8 cellular contexts compared by ENCODE assay signal in the genomic region with DNA sequence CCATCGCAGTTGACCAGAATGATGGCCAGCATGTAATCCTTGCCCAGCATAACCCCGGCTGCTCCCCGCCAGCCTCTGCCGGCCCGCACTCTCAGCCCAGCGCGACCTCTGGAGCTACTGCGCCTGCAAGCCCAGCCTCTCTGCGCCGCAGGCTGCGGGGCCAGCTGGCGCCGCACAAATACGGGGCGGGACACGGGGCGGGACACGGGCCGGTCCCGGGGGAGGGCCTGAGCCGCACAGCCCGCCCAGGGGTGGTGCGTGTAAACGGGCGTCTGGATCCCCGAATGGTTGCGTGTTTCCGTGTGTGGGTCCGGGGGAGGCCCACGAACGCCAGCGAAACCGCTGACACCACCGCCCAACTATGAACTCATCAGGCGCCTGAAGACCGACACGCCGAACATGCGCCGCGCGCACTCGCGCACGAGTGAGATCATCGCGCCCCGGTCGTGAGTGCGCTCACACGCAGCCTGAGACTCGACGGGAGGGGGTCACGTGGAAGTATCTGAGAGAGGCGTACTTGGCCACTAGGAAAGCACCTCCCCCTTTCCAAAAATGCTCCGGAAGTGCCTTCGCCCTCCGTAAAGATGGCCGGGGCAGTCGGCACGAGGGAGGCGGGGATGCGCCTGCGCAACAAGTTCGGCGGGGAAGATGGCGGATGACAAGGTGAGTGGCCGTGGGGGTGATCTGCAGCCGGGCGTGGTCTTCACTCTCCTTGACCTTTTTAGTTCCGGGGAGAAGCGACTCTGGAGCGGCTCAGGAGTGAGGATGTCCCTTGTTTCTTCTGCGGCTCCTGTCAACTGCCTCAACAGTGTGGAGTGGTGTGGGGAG. TPM values are rescaled to one million over a fixed set of nuclear protein-coding genes. Genes with fewer than 3 reads are reported as not detected.
DNase-seq lines count a peak whose midpoint lies in the region; TF ChIP-seq lines count a peak whose summit lies in the region.

A gene with protein sequence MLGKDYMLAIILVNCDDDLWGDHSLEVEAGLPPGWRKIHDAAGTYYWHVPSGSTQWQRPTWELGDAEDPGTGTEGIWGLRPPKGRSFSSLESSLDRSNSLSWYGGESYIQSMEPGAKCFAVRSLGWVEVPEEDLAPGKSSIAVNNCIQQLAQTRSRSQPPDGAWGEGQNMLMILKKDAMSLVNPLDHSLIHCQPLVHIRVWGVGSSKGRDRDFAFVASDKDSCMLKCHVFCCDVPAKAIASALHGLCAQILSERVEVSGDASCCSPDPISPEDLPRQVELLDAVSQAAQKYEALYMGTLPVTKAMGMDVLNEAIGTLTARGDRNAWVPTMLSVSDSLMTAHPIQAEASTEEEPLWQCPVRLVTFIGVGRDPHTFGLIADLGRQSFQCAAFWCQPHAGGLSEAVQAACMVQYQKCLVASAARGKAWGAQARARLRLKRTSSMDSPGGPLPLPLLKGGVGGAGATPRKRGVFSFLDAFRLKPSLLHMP (minus strand): TSS at position 403 of the 828 bp plus-strand sequence. CDS start 353 bp downstream, at position 50.
A gene with protein sequence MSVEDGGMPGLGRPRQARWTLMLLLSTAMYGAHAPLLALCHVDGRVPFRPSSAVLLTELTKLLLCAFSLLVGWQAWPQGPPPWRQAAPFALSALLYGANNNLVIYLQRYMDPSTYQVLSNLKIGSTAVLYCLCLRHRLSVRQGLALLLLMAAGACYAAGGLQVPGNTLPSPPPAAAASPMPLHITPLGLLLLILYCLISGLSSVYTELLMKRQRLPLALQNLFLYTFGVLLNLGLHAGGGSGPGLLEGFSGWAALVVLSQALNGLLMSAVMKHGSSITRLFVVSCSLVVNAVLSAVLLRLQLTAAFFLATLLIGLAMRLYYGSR (plus strand): TSS at position 633 of the 828 bp plus-strand sequence. CDS start 2,342 bp downstream, outside the sequence.

- WGBS in SK-N-SH (ENCODE audit: low lambda C conversion rate) = 1% methylated on average over 24 of the region's 74 CpGs

- H3K4me1 ChIP-seq in SK-N-SH (ENCODE audit: control insufficient read depth in 1 of 2, insufficient read depth in 2 of 2, low read depth in 1 of 2, low read length in 1 of 2) = peaks cover 3 to 20% of the 10 kb centered on the region in 2 experiments; a peak in 1 of 4 replicates

- peaks cover 27% of the 10 kb centered on the region for H3K4me1 Mint-ChIP-seq in HFFc6 (ENCODE audit: low read depth)

- POLR2A ChIA-PET in SK-N-SH (lab: Yijun Ruan, JAX) = interaction anchor here (0.6 to 1.9 kb wide), 5 partner anchors 12 to 163 kb away, joined by 3 to 8 read pairs (median 4); a partner anchor contains a TSS

- no peaks in the 10 kb centered on the region for H3K9me3 Mint-ChIP-seq in HFFc6

- H3K4me2 ChIP-seq in SK-N-SH = peak within 1 kb of the TSS; percentile 77

- H3K79me2 ChIP-seq in SK-N-SH (ENCODE audit: insufficient read depth) = peaks cover 28% of the 10 kb centered on the region

- no peak for TF ChIP-seq CTCF in HFFc6 (IDR thresholded peaks at IDR 0.05)
- no peak for TF ChIP-seq CTCF in SK-N-SH (IDR thresholded peaks at IDR 0.05)

- H2AFZ ChIP-seq in SK-N-SH (ENCODE audit: low read depth) = peak within 1 kb of the TSS; percentile 78

- no peak for TF ChIP-seq RAD21 in SK-N-SH (IDR thresholded peaks at IDR 0.05; ENCODE audit: low read length)

- peak within 1 kb of the TSS; percentile 80 for H3K9ac ChIP-seq in SK-N-SH

- H3K36me3 ChIP-seq in SK-N-SH (replicated peaks in 1 of 2; ENCODE audit: control insufficient read depth in 1 of 2, insufficient read depth in 2 of 2, low read length in 1 of 2) = peaks cover 8 to 43% of the 10 kb centered on the region in 2 experiments

- H3K27ac Mint-ChIP-seq in HFFc6 = peak within 1 kb of the TSS; percentile 94

- peaks cover 5% of the 10 kb centered on the region for H3F3A ChIP-seq in SK-N-SH (replicated peaks; ENCODE audit: insufficient read depth)

- H3K27me3 ChIP-seq in SK-N-SH (ENCODE audit: insufficient read depth) = no peaks in the 10 kb centered on the region

- no peaks in the 10 kb centered on the region for H4K20me1 ChIP-seq in SK-N-SH (ENCODE audit: insufficient read depth)

- DNase-seq in GM03348 (ENCODE audit: low spot score) (peak; percentile 97), HFFc6 (peak; percentile 99), NCI-H1048 (lab: John Stamatoyannopoulos, UW) (peak; percentile 87), SK-N-SH (peak; percentile 96), germinal center (ENCODE audit: low spot score) (peak; percentile 95), non-pigmented ciliary epithelial cell (ENCODE audit: low read depth) (peak; percentile 98), superior temporal gyrus (ENCODE audit: extremely low spot score) (peak; percentile 99)
- DNase-seq in activated naive CD4-positive, alpha-beta T cell treated with anti-CD3 and anti-CD28 coated beads, Interleukin-2, amount 50 U/mL, for 16 hours = peak; percentile 96

- peak within 1 kb of the TSS; percentile 85 to 97 for H3K4me3 ChIP-seq in SK-N-SH (ENCODE audit: low read depth in 2 of 2, low read length in 1 of 2)

- H3K27me3 Mint-ChIP-seq in HFFc6 (ENCODE audit: insufficient read depth) = no peaks in the 10 kb centered on the region; the same call in 1 of the 2 replicates

- CTCF ChIA-PET in SK-N-SH (lab: Yijun Ruan, JAX) = interaction anchor here (0.8 to 1.4 kb wide), 4 partner anchors 74 to 163 kb away, joined by 3 to 5 read pairs (median 3); no protein-coding TSS in a partner anchor

- H3K9me3 ChIP-seq in SK-N-SH = no peaks in the 10 kb centered on the region

- no peaks in the 10 kb centered on the region for H3K9me2 ChIP-seq in SK-N-SH

- H3K4me3 Mint-ChIP-seq in HFFc6 = peak within 1 kb of the TSS; percentile 95

- no peak; a peak in 1 of 4 replicates for TF ChIP-seq EP300 in SK-N-SH (IDR thresholded peaks at IDR 0.05; ENCODE audit: borderline replicate concordance in 1 of 2, low read depth in 1 of 2, low read length in 1 of 2)

- H3K27ac ChIP-seq in SK-N-SH (ENCODE audit: low read depth in 2 of 2, low read length in 1 of 2) = peak within 1 kb of the TSS; percentile 90 to 94

- peaks cover 14% of the 10 kb centered on the region for H3K36me3 Mint-ChIP-seq in HFFc6 (ENCODE audit: low read depth)

TF ChIP-seq in SK-N-SH, 30 proteins besides CTCF, POLR2A, EP300 and RAD21 (continues in another document):
- peak; percentile 93 for TF ChIP-seq POLR2AphosphoS5 (IDR thresholded peaks at IDR 0.05; ENCODE audit: low read depth, low read length)
- no peak; the same call in 1 of the 2 replicates for TF ChIP-seq NFIC (IDR thresholded peaks at IDR 0.05; ENCODE audit: borderline replicate concordance)
- TF ChIP-seq GABPA (IDR thresholded peaks at IDR 0.05; ENCODE audit: low read depth) = peak; percentile 82
- TF ChIP-seq FOXJ3 (CRISPR knock-in tag; IDR thresholded peaks at IDR 0.05) = no peak
- TF ChIP-seq TAF1 (IDR thresholded peaks at IDR 0.05; ENCODE audit: borderline replicate concordance, low read depth, low read length) = peak; percentile 83
- TF ChIP-seq, protein P1, sequence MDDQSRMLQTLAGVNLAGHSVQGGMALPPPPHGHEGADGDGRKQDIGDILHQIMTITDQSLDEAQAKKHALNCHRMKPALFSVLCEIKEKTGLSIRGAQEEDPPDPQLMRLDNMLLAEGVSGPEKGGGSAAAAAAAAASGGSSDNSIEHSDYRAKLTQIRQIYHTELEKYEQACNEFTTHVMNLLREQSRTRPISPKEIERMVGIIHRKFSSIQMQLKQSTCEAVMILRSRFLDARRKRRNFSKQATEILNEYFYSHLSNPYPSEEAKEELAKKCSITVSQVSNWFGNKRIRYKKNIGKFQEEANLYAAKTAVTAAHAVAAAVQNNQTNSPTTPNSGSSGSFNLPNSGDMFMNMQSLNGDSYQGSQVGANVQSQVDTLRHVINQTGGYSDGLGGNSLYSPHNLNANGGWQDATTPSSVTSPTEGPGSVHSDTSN (IDR thresholded peaks at IDR 0.05) = peak; percentile 77
- TF ChIP-seq YY1 (IDR thresholded peaks at IDR 0.05; ENCODE audit: low read depth) = peak; percentile 98
- TF ChIP-seq MXI1 (IDR thresholded peaks at IDR 0.05; ENCODE audit: low read depth, low read length) = peak; percentile 91
- peak; percentile 74 for TF ChIP-seq ELF1 (IDR thresholded peaks at IDR 0.05)
- TF ChIP-seq NRF1 (IDR thresholded peaks at IDR 0.05; ENCODE audit: low read depth, low read length) = peak; percentile 94
- TF ChIP-seq, protein P2, sequence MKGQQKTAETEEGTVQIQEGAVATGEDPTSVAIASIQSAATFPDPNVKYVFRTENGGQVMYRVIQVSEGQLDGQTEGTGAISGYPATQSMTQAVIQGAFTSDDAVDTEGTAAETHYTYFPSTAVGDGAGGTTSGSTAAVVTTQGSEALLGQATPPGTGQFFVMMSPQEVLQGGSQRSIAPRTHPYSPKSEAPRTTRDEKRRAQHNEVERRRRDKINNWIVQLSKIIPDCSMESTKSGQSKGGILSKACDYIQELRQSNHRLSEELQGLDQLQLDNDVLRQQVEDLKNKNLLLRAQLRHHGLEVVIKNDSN (IDR thresholded peaks at IDR 0.05; ENCODE audit: borderline replicate concordance, low read depth) = peak; percentile 89
- TF ChIP-seq, protein P3, sequence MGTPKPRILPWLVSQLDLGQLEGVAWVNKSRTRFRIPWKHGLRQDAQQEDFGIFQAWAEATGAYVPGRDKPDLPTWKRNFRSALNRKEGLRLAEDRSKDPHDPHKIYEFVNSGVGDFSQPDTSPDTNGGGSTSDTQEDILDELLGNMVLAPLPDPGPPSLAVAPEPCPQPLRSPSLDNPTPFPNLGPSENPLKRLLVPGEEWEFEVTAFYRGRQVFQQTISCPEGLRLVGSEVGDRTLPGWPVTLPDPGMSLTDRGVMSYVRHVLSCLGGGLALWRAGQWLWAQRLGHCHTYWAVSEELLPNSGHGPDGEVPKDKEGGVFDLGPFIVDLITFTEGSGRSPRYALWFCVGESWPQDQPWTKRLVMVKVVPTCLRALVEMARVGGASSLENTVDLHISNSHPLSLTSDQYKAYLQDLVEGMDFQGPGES (IDR thresholded peaks at IDR 0.05; ENCODE audit: low read depth, low read length) = no peak
- peak; percentile 39; the same call in 1 of the 2 replicates for TF ChIP-seq RCOR1 (IDR thresholded peaks at IDR 0.05; ENCODE audit: low read length)

RNA-seq across cellular contexts. Expression of the first gene that starts in this region (rescaled TPM):
- total RNA-seq in HFFc6 (2021; fragmentation: NEBNext Ultra II Directional; extraction: Animal tissue kit (Norgen Biotek cat#: 25700)) = 10 to 100 TPM; 11.0 to 13.0 (median 11.7) TPM
- polyA plus RNA-seq in SK-N-SH (2012; rRNA removed) = 36.0 and 54.5 TPM in 2 replicates
- polyA plus RNA-seq in SK-N-SH (2012; cell fraction: cytosol; rRNA removed) = 8.4 and 11.9 TPM in 2 replicates
- 264 and 329 TPM in 2 replicates for polyA plus RNA-seq in SK-N-SH (2012; cell fraction: nucleus; rRNA removed)

RNA-seq across cellular contexts. Expression of the second gene that starts in this region (rescaled TPM):
- total RNA-seq in HFFc6 (2021; fragmentation: NEBNext Ultra II Directional; extraction: Animal tissue kit (Norgen Biotek cat#: 25700)) = 10 to 100 TPM; 64.1 to 72.8 (median 71.2) TPM
- 56.2 and 74.9 TPM in 2 replicates for polyA plus RNA-seq in SK-N-SH (2012; rRNA removed)
- 39.3 and 58.7 TPM in 2 replicates for polyA plus RNA-seq in SK-N-SH (2012; cell fraction: cytosol; rRNA removed)
- 54.5 and 59.4 TPM in 2 replicates for polyA plus RNA-seq in SK-N-SH (2012; cell fraction: nucleus; rRNA removed)

Comparison
In these comparisons a context has a peak if more than half of its experiments do, and no peak if none do; other contexts are left out.
1. Peak in every context shown above with its lines: DNase-seq, H3K4me3 ChIP-seq and H3K27ac ChIP-seq.